ENCODE assay signal across 21 cellular contexts in the genomic region with DNA sequence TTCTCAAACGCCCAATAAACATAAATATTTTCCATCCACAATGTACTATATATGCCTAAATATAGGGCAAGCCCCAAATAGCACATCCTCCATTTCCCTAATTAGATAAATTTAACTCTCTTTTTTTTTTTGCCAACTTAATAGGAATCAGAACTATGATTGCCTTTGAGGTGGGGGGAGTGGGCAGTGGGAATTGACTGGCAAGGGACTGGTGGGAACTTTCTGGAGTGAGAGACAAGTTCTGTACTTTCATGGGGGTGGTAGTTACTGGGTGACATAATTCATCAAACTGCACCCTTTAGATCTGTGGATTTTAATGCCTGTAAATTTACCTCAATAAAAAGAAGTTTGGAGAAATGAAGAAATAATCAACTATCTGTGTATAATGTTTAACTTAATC.
"Had no signal": no experiment of that assay in that cellular context is flagged by ENCODE, and none has a peak within 500 bp of the region (broad histone marks: within the 10 kb centered on the region; RNA-seq: fewer than 3 reads in every experiment).

No MANE protein-coding gene starts in this region.

- H3K27ac ChIP-seq: RWPE1 had no signal

- H3K9me3 ChIP-seq: MG63, SK-N-SH had no signal

- H3K36me3 ChIP-seq: MG63 had no signal

- DNase-seq: IMR-90, Karpas-422, KG1, MG63, NCI-H1092, NCI-H1105 treated with DMSO at 0.1 percent for 48 hours, NCI-H1417 treated with DMSO at 0.1 percent for 48 hours, NCI-H146, NCI-H1694 treated with DMSO at 0.1 percent for 48 hours, NCI-H1930, NCI-H2081, NCI-H2107, NCI-H2227 treated with DMSO at 0.1 percent for 48 hours, NCI-H524, NCI-H526 treated with DMSO at 0.1 percent for 48 hours, NCI-H748 treated with DMSO at 0.1 percent for 48 hours, PC-3, SK-N-SH had no signal

- H3K9ac ChIP-seq: SK-N-SH had no signal

- ATAC-seq: HepG2, Panc1, PC-3 had no signal

- H3K4me3 ChIP-seq: MG63 had no signal

- H3K4me2 ChIP-seq: SK-N-SH had no signal
